ENCODE assay signal across 13 cellular contexts in genomic region chr21:41958886-41959563, GRCh38. TPM values are rescaled to one million over a fixed set of nuclear protein-coding genes. Genes with fewer than 3 reads are reported as not detected.
DNase-seq lines count a peak whose midpoint lies in the region; ATAC-seq, FAIRE-seq and TF ChIP-seq lines count a peak whose summit lies in the region.
"Had no signal": no experiment of that assay in that cellular context is flagged by ENCODE, and none has a peak within 500 bp of the region (broad histone marks: within the 10 kb centered on the region; RNA-seq: fewer than 3 reads in every experiment).

No MANE protein-coding gene starts in this region.

- TF ChIP-seq CTCF in HepG2 (CRISPR knock-in tag; IDR thresholded peaks at IDR 0.05) (no peak), right lobe of liver (IDR thresholded peaks at IDR 0.05) (no peak)

- peaks cover 73% of the 10 kb centered on the region for H3K4me1 ChIP-seq in HepG2 (ENCODE audit: insufficient read depth, low read length)
- H3K4me1 ChIP-seq in right lobe of liver = no peaks in the 10 kb centered on the region
- peaks cover 34% of the 10 kb centered on the region for H3K4me1 ChIP-seq in mesenchymal stem cell (ENCODE audit: control insufficient read depth, insufficient read depth, low read depth, low read length)

- H3K9ac ChIP-seq in HepG2 (ENCODE audit: insufficient read depth, low read depth, low read length) (no peak overlapping the region), mesenchymal stem cell (ENCODE audit: low read length) (no peak overlapping the region)

- CTCF ChIA-PET in HepG2 (lab: Yijun Ruan, JAX; ENCODE audit: low intra/inter-chr PET ratio, low total read pairs) = no interaction called here

- no peak overlapping the region for H4K8ac ChIP-seq in mesenchymal stem cell (ENCODE audit: low read length)

- no peak for DNase-seq in HepG2 (ENCODE audit: low spot score)
- DNase-seq in right lobe of liver = no peak
- peak; percentile 32 for DNase-seq in astrocyte of the hippocampus (ENCODE audit: low read depth, low spot score)
- DNase-seq in mesenchymal stem cell = no peak
- DNase-seq in GF-D8 (lab: John Stamatoyannopoulos, UW) = no peak
- no peak for DNase-seq in NAMALWA (ENCODE audit: low spot score)
- no peak for DNase-seq in stimulated activated CD8-positive, alpha-beta memory T cell treated with anti-CD3 and anti-CD28 coated beads, Interleukin-4, amount 100 ng/mL, for 48 hours
- DNase-seq: activated CD4-positive, alpha-beta T cell treated with anti-CD3 and anti-CD28 coated beads, Interleukin-2, amount 50 U/mL, for 4 hours; activated naive CD4-positive, alpha-beta T cell; NCI-H187; T-helper 1 cell had no signal

- no peak overlapping the region for H2BK120ac ChIP-seq in mesenchymal stem cell (ENCODE audit: low read depth, low read length)

- no peak for TF ChIP-seq RAD21 in HepG2 (CRISPR knock-in tag; IDR thresholded peaks at IDR 0.05)

- FAIRE-seq in HepG2 (lab: Jason Lieb, UNC) = no peak
- FAIRE-seq: GM12878 had no signal

- in situ Hi-C loops in HepG2 (cut with HindIII; ENCODE audit: extremely low pct_ligation_motif_present, low pct_unique_long_range_greater_than_20kb) = loop anchor here (10.0 kb wide), 1 partner anchor 156 kb away; no protein-coding TSS in a partner anchor

- peak overlapping the region; percentile 15 for H2AK5ac ChIP-seq in mesenchymal stem cell (ENCODE audit: low read length, severe bottlenecking)

- H2BK5ac ChIP-seq in mesenchymal stem cell (ENCODE audit: low read depth, low read length, poor library complexity, severe bottlenecking) = no peak overlapping the region

- H3K79me2 ChIP-seq in HepG2 (ENCODE audit: insufficient read depth, low read length) = no peaks in the 10 kb centered on the region

- WGBS in HepG2 (ENCODE audit: low lambda C conversion rate) = 0% methylated on average over 2 of the region's 16 CpGs
- 73% methylated on average over 4 of the region's 16 CpGs for WGBS in right lobe of liver (ENCODE audit: insufficient coverage, low coverage, low lambda C conversion rate, missing lambda C conversion rate)
- 95% methylated on average over 16 of the region's 16 CpGs for WGBS in mesenchymal stem cell

- intact Hi-C loops in HepG2 (cut with micrococcal nuclease; ENCODE audit: unreplicated experiment) = loop anchor here (2.0 kb wide), 1 partner anchor 80 kb away; the partner anchor contains the start of gene PRDM15
- intact Hi-C loops in right lobe of liver (cut with DNase I) = no loop called here

- H2AFZ ChIP-seq in HepG2 (ENCODE audit: low read length) = no peak overlapping the region
- H2AFZ ChIP-seq in mesenchymal stem cell (ENCODE audit: low read depth, low read length) = no peak overlapping the region

- H3K9me3 ChIP-seq in HepG2 (ENCODE audit: low read length) (no peaks in the 10 kb centered on the region), right lobe of liver (no peaks in the 10 kb centered on the region), mesenchymal stem cell (ENCODE audit: control insufficient read depth, low read length) (no peaks in the 10 kb centered on the region)

- peaks cover 2 to 23% of the 10 kb centered on the region in 2 experiments; a peak in 3 of 5 replicates for H3K27me3 ChIP-seq in HepG2 (ENCODE audit: control insufficient read depth in 1 of 2, insufficient read depth in 2 of 2, low read length in 2 of 2)
- no peaks in the 10 kb centered on the region for H3K27me3 ChIP-seq in right lobe of liver
- H3K27me3 ChIP-seq in mesenchymal stem cell (ENCODE audit: control insufficient read depth in 1 of 2, insufficient read depth in 1 of 2, low read length in 2 of 2) = peaks cover 0 to 3% of the 10 kb centered on the region in 2 experiments

- no peaks in the 10 kb centered on the region for H3K79me1 ChIP-seq in mesenchymal stem cell (replicated peaks; ENCODE audit: low read length, poor library complexity, severe bottlenecking)

- H3K36me3 ChIP-seq in HepG2 (replicated peaks in 1 of 2; ENCODE audit: control insufficient read depth in 1 of 2, insufficient read depth in 2 of 2, low read length in 2 of 2) (no peaks in the 10 kb centered on the region), right lobe of liver (no peaks in the 10 kb centered on the region), mesenchymal stem cell (ENCODE audit: control insufficient read depth in 1 of 2, insufficient read depth in 2 of 2, low read depth in 1 of 2, low read length in 2 of 2) (no peaks in the 10 kb centered on the region)

- peak overlapping the region in 2 of 3 experiments; percentile 14 to 61; a peak in 2 of 6 replicates for H3K4me3 ChIP-seq in HepG2 (replicated peaks in 1 of 3; ENCODE audit: insufficient read depth in 1 of 3, low read depth in 2 of 3, low read length in 3 of 3)
- H3K4me3 ChIP-seq in right lobe of liver = no peak overlapping the region
- H3K4me3 ChIP-seq in mesenchymal stem cell (ENCODE audit: insufficient read depth in 1 of 2, low read depth in 1 of 2, low read length in 2 of 2) = no peak overlapping the region
- H3K4me3 ChIP-seq: GM12878 had no signal

- TF ChIP-seq EP300 in HepG2 (IDR thresholded peaks at IDR 0.05; ENCODE audit: low read depth in 2 of 2, low read length in 2 of 2) (peak in 1 of 2 experiments; percentile 38; a peak in 1 of 4 replicates), HepG2 (CRISPR knock-in tag; IDR thresholded peaks at IDR 0.05; ENCODE audit: borderline replicate concordance) (no peak)

- no peak; the same call in 2 of the 3 replicates for ATAC-seq in HepG2
- ATAC-seq in right lobe of liver = no peak
- ATAC-seq in HG03439 (IDR thresholded peaks at IDR 0.05; ENCODE audit: unreplicated experiment) = no peak
- ATAC-seq: GM12878 had no signal

- H3K27ac ChIP-seq in HepG2 (ENCODE audit: extremely low read length, insufficient read depth, low read length) (no peak overlapping the region), right lobe of liver (no peak overlapping the region), mesenchymal stem cell (ENCODE audit: low read length, poor library complexity, severe bottlenecking) (no peak overlapping the region)

- peak overlapping the region; percentile 30 for H4K91ac ChIP-seq in mesenchymal stem cell (ENCODE audit: low read length)

- TF ChIP-seq POLR2A in HepG2 (IDR thresholded peaks at IDR 0.05; ENCODE audit: insufficient read depth in 1 of 2, low read depth in 2 of 2, low read length in 2 of 2) = no peak
- TF ChIP-seq POLR2A in right lobe of liver (IDR thresholded peaks at IDR 0.05) = no peak

- peak overlapping the region in 1 of 2 experiments; percentile 44 for H3K14ac ChIP-seq in mesenchymal stem cell (ENCODE audit: low read length in 2 of 2)

- no peak overlapping the region for H3K4ac ChIP-seq in mesenchymal stem cell (ENCODE audit: low read depth in 1 of 2, low read length in 2 of 2)

- no TSS peak for BruUV-seq in HepG2 (replicated peaks; lab: Mats Ljungman, UMichigan)

- no peak overlapping the region for H3K23ac ChIP-seq in mesenchymal stem cell (ENCODE audit: low read length in 2 of 2)

- no peak overlapping the region for H2BK15ac ChIP-seq in mesenchymal stem cell (ENCODE audit: low read depth, poor library complexity, severe bottlenecking)

- peak overlapping the region; percentile 83 for H3K4me2 ChIP-seq in HepG2 (ENCODE audit: low read depth, low read length)
- H3K4me2 ChIP-seq in mesenchymal stem cell (ENCODE audit: low read length, poor library complexity, severe bottlenecking) = no peak overlapping the region

- peak overlapping the region in 1 of 2 experiments; percentile 89 for H2BK12ac ChIP-seq in mesenchymal stem cell (ENCODE audit: low read length in 2 of 2)

- POLR2A ChIA-PET in HepG2 (lab: Yijun Ruan, JAX) = no interaction called here

- H3K18ac ChIP-seq in mesenchymal stem cell (ENCODE audit: low read depth in 1 of 2, low read length in 2 of 2) = peak overlapping the region in 1 of 2 experiments; percentile 24

- no peaks in the 10 kb centered on the region for H4K20me1 ChIP-seq in HepG2 (ENCODE audit: insufficient read depth, low read length)

RNA-seq across cellular contexts. Expression of gene C2CD2, which starts 5.2 kb away (rescaled TPM):
- 10.4 and 12.5 TPM in 2 replicates for total RNA-seq in HepG2 (2016; rRNA removed; fragmentation: Illumina TruSeq; extraction: Trizol)
- total RNA-seq in HepG2 (2016; cell fraction: cytosol; rRNA removed; fragmentation: Illumina TruSeq; extraction: Trizol; ENCODE audit: low read depth) = 7.3 and 11.5 TPM in 2 replicates
- 10.9 and 12.2 TPM in 2 replicates for total RNA-seq in HepG2 (2016; cell fraction: insoluble cytoplasmic fraction; rRNA removed; fragmentation: Illumina TruSeq; extraction: Trizol)
- total RNA-seq in HepG2 (2016; cell fraction: membrane; rRNA removed; fragmentation: Illumina TruSeq; extraction: Trizol) = 9.5 and 12.2 TPM in 2 replicates
- 14.5 and 19.4 TPM in 2 replicates for total RNA-seq in HepG2 (2016; cell fraction: nucleus; rRNA removed; fragmentation: Illumina TruSeq; extraction: Trizol)
- 19.5 and 19.7 TPM in 2 replicates for polyA plus RNA-seq in HepG2 (2011; rRNA removed)
- polyA plus RNA-seq in HepG2 (2011; cell fraction: cytosol; rRNA removed) = 11.6 and 12.9 TPM in 2 replicates
- 29.5 and 36.3 TPM in 2 replicates for polyA plus RNA-seq in HepG2 (2011; cell fraction: nucleus; rRNA removed)
- 8.1 and 8.7 TPM in 2 replicates for polyA plus RNA-seq in HepG2 (2012)
- 1.3 and 1.9 TPM in 2 replicates for polyA plus RNA-seq in HepG2 (2016; cell fraction: cytosol; fragmentation: Illumina TruSeq; extraction: Trizol; ENCODE audit: low read depth)
- 7.6 and 8.0 TPM in 2 replicates for polyA plus RNA-seq in HepG2 (2016; cell fraction: insoluble cytoplasmic fraction; fragmentation: Illumina TruSeq; extraction: Trizol; ENCODE audit: low read depth)
- polyA plus RNA-seq in HepG2 (2016; cell fraction: membrane; fragmentation: Illumina TruSeq; extraction: Trizol; ENCODE audit: low read depth) = 3.9 and 4.6 TPM in 2 replicates
- polyA plus RNA-seq in HepG2 (2016; cell fraction: nucleus; fragmentation: Illumina TruSeq; extraction: Trizol; ENCODE audit: insufficient read depth, low read depth) = 22.5 and 23.5 TPM in 2 replicates
- 80.5 and 82.8 TPM in 2 replicates for polyA minus RNA-seq in HepG2 (2011; rRNA and poly(A)+ RNA removed; ENCODE audit: low replicate concordance)
- polyA minus RNA-seq in HepG2 (2011; cell fraction: cytosol; rRNA and poly(A)+ RNA removed) = 15.5 and 21.5 TPM in 2 replicates
- polyA minus RNA-seq in HepG2 (2011; cell fraction: nucleus; rRNA and poly(A)+ RNA removed) = 34.5 and 38.3 TPM in 2 replicates
- 10 to 100 TPM in 1 of 6 experiments, 1 to 10 TPM in 5; 7.3 to 11.4 (median 8.3) TPM for total RNA-seq in right lobe of liver
- 11.4 TPM for polyA plus RNA-seq in mesenchymal stem cell (2013, experiment 1 of 2)
- polyA plus RNA-seq in mesenchymal stem cell (2013, experiment 2 of 2) = 11.3 TPM

RNA-seq across cellular contexts. Expression of gene ZBTB21, which starts 51.1 kb away (rescaled TPM):
- 6.1 and 7.7 TPM in 2 replicates for total RNA-seq in HepG2 (2016; rRNA removed; fragmentation: Illumina TruSeq; extraction: Trizol)
- 0.97 and 1.3 TPM in 2 replicates for total RNA-seq in HepG2 (2016; cell fraction: cytosol; rRNA removed; fragmentation: Illumina TruSeq; extraction: Trizol; ENCODE audit: low read depth)
- 5.5 and 8.3 TPM in 2 replicates for total RNA-seq in HepG2 (2016; cell fraction: insoluble cytoplasmic fraction; rRNA removed; fragmentation: Illumina TruSeq; extraction: Trizol)
- total RNA-seq in HepG2 (2016; cell fraction: membrane; rRNA removed; fragmentation: Illumina TruSeq; extraction: Trizol) = 3.0 and 3.4 TPM in 2 replicates
- 8.5 and 10.3 TPM in 2 replicates for total RNA-seq in HepG2 (2016; cell fraction: nucleus; rRNA removed; fragmentation: Illumina TruSeq; extraction: Trizol)
- 2.5 and 4.5 TPM in 2 replicates for polyA plus RNA-seq in HepG2 (2011; rRNA removed)
- 1.6 and 2.3 TPM in 2 replicates for polyA plus RNA-seq in HepG2 (2011; cell fraction: cytosol; rRNA removed)
- polyA plus RNA-seq in HepG2 (2011; cell fraction: nucleus; rRNA removed) = 4.3 and 8.3 TPM in 2 replicates
- 3.7 and 5.1 TPM in 2 replicates for polyA plus RNA-seq in HepG2 (2012)
- polyA plus RNA-seq in HepG2 (2016; cell fraction: cytosol; fragmentation: Illumina TruSeq; extraction: Trizol; ENCODE audit: low read depth) = 0.25 TPM in 2 replicates
- polyA plus RNA-seq in HepG2 (2016; cell fraction: insoluble cytoplasmic fraction; fragmentation: Illumina TruSeq; extraction: Trizol; ENCODE audit: low read depth) = 5.7 and 5.8 TPM in 2 replicates
- polyA plus RNA-seq in HepG2 (2016; cell fraction: membrane; fragmentation: Illumina TruSeq; extraction: Trizol; ENCODE audit: low read depth) = 0.60 and 0.90 TPM in 2 replicates
- 8.0 and 9.0 TPM in 2 replicates for polyA plus RNA-seq in HepG2 (2016; cell fraction: nucleus; fragmentation: Illumina TruSeq; extraction: Trizol; ENCODE audit: insufficient read depth, low read depth)
- 6.1 and 21.7 TPM in 2 replicates for polyA minus RNA-seq in HepG2 (2011; rRNA and poly(A)+ RNA removed; ENCODE audit: low replicate concordance)
- polyA minus RNA-seq in HepG2 (2011; cell fraction: cytosol; rRNA and poly(A)+ RNA removed) = 4.0 and 6.0 TPM in 2 replicates
- polyA minus RNA-seq in HepG2 (2011; cell fraction: nucleus; rRNA and poly(A)+ RNA removed) = 14.5 and 16.0 TPM in 2 replicates
- 10 to 100 TPM in 4 of 6 experiments, 1 to 10 TPM in 2; 3.0 to 28.5 (median 11.2) TPM for total RNA-seq in right lobe of liver
- polyA plus RNA-seq in mesenchymal stem cell (2013, experiment 1 of 2) = 9.7 TPM
- polyA plus RNA-seq in mesenchymal stem cell (2013, experiment 2 of 2) = 9.5 TPM

Comparison
In these comparisons a context has a peak if more than half of its experiments do, and no peak if none do; other contexts are left out.
1. H3K4me3 ChIP-seq: peak in HepG2 (2 of 3); none in right lobe of liver (0 of 3) and mesenchymal stem cell (0 of 2).